Comparison of ENCODE assay signal across 15 cellular contexts in genomic region chr13:67123165-67123564, GRCh38.
"Had no signal": no experiment of that assay in that cellular context is flagged by ENCODE, and none has a peak within 500 bp of the region (broad histone marks: within the 10 kb centered on the region; RNA-seq: fewer than 3 reads in every experiment).

No MANE protein-coding gene starts in this region.

- H3K36me3 ChIP-seq: left ventricle myocardium inferior, pancreas, thyroid gland had no signal

- H3K9me3 Mint-ChIP-seq: activated B cell treated with CpG ODN at 0.5 μM for 24 hours; activated CD4-positive, alpha-beta T cell treated with anti-CD3 and anti-CD28 coated beads, Interleukin-2, amount 10 ng/mL, durations not matched to agents 24 days and 14 days; naive B cell had no signal

- H3K27me3 Mint-ChIP-seq: activated B cell treated with CpG ODN at 0.5 μM for 24 hours; activated CD4-positive, alpha-beta T cell treated with anti-CD3 and anti-CD28 coated beads, Interleukin-2, amount 10 ng/mL, durations not matched to agents 24 days and 14 days; naive B cell had no signal

- DNase-seq: activated B cell treated with CpG ODN at 0.5 μM for 24 hours; activated CD4-positive, alpha-beta T cell treated with anti-CD3 and anti-CD28 coated beads, Interleukin-2, amount 10 ng/mL, durations not matched to agents 24 days and 14 days; activated CD8-positive, alpha-beta memory T cell treated with anti-CD3 and anti-CD28 coated beads for 24 hours; activated naive CD4-positive, alpha-beta T cell treated with Interleukin-2 at 50 U/mL for 16 hours; effector CD4-positive, alpha-beta T cell; foreskin fibroblast; hypothalamus; kidney; left ventricle myocardium inferior; naive B cell; pancreas; stimulated activated CD4-positive, alpha-beta T cell treated with anti-CD3 and anti-CD28 coated beads, Interleukin-12 subunit alpha, Interleukin-12 subunit beta, amount 100 ng/mL, for 4 hours; stimulated activated CD4-positive, alpha-beta T cell treated with anti-CD3 and anti-CD28 coated beads, Interleukin-2, amount 100 ng/mL, for 24 hours; thyroid gland had no signal

- H3K27me3 ChIP-seq: pancreas, thyroid gland had no signal

- H3K4me1 Mint-ChIP-seq: activated CD4-positive, alpha-beta T cell treated with anti-CD3 and anti-CD28 coated beads, Interleukin-2, amount 10 ng/mL, durations not matched to agents 24 days and 14 days; stimulated activated effector memory CD8-positive, alpha-beta T cell treated with anti-CD3 and anti-CD28 coated beads, Interleukin-12 subunit alpha, Interleukin-12 subunit beta, amount 100 ng/mL, for 72 hours had no signal

- H3K9me3 ChIP-seq: left ventricle myocardium inferior, pancreas, thyroid gland had no signal

- H3K4me3 Mint-ChIP-seq: activated B cell treated with CpG ODN at 0.5 μM for 24 hours; activated CD4-positive, alpha-beta T cell treated with anti-CD3 and anti-CD28 coated beads, Interleukin-2, amount 10 ng/mL, durations not matched to agents 24 days and 14 days; naive B cell; stimulated activated effector memory CD8-positive, alpha-beta T cell treated with anti-CD3 and anti-CD28 coated beads, Interleukin-12 subunit alpha, Interleukin-12 subunit beta, amount 100 ng/mL, for 72 hours had no signal

- H3K4me3 ChIP-seq: left ventricle myocardium inferior, pancreas, thyroid gland had no signal

- H3K27ac ChIP-seq: left ventricle myocardium inferior, pancreas, thyroid gland had no signal

- H3K36me3 Mint-ChIP-seq: naive B cell; stimulated activated effector memory CD8-positive, alpha-beta T cell treated with anti-CD3 and anti-CD28 coated beads, Interleukin-12 subunit alpha, Interleukin-12 subunit beta, amount 100 ng/mL, for 72 hours had no signal

- ATAC-seq: pancreas; stimulated activated effector memory CD8-positive, alpha-beta T cell treated with anti-CD3 and anti-CD28 coated beads, Interleukin-12 subunit alpha, Interleukin-12 subunit beta, amount 100 ng/mL, for 72 hours had no signal

- H3K4me1 ChIP-seq: left ventricle myocardium inferior, pancreas, thyroid gland had no signal

- H3K27ac Mint-ChIP-seq: activated B cell treated with CpG ODN at 0.5 μM for 24 hours; activated CD4-positive, alpha-beta T cell treated with anti-CD3 and anti-CD28 coated beads, Interleukin-2, amount 10 ng/mL, durations not matched to agents 24 days and 14 days; naive B cell; stimulated activated effector memory CD8-positive, alpha-beta T cell treated with anti-CD3 and anti-CD28 coated beads, Interleukin-12 subunit alpha, Interleukin-12 subunit beta, amount 100 ng/mL, for 72 hours had no signal
